Comparison of ENCODE assay signal across 8 cellular contexts in genomic region chr15:41544650-41545015, GRCh38. TPM values are rescaled to one million over a fixed set of nuclear protein-coding genes. Genes with fewer than 3 reads are reported as not detected.
A peak's percentile ranks its signal among the peaks of the same experiment; 100 is the strongest.
DNase-seq lines count a peak whose midpoint lies in the region; ATAC-seq and TF ChIP-seq lines count a peak whose summit lies in the region.

No MANE protein-coding gene starts in this region.

- 57 to 64% (median 62%) methylated on average over 15 of the region's 15 CpGs for WGBS in ovary, 3 donors

- no peaks in the 10 kb centered on the region for H3K36me3 ChIP-seq in CD4-positive, alpha-beta memory T cell (ENCODE audit: insufficient read depth, low read length)
- peaks cover 5% of the 10 kb centered on the region; the same call in 1 of the 2 replicates for H3K36me3 ChIP-seq in Panc1 (ENCODE audit: control insufficient read depth, insufficient read depth, low read length)
- H3K36me3 ChIP-seq in ovary, result no peaks in the 10 kb centered on the region

- no peaks in the 10 kb centered on the region for H3K9me3 Mint-ChIP-seq in CD4-positive, alpha-beta memory T cell

- intact Hi-C loops in CD4-positive, alpha-beta memory T cell (cut with micrococcal nuclease), result loop anchor here (1.0 to 5.0 kb wide), 4 partner anchors 13 to 128 kb away; partner anchors contain the start of genes MGA and RTF1
- intact Hi-C loops in Panc1 (cut with micrococcal nuclease; ENCODE audit: unreplicated experiment) (no loop called here), ovary (cut with DNase I) (no loop called here)

- TF ChIP-seq POLR2A in ovary (IDR thresholded peaks at IDR 0.05), result no peak

- H3K9me3 ChIP-seq in CD4-positive, alpha-beta memory T cell (ENCODE audit: control insufficient read depth in 1 of 2, low read length in 2 of 2), result no peaks in the 10 kb centered on the region
- H3K9me3 ChIP-seq in Panc1 (ENCODE audit: control insufficient read depth, insufficient read depth, low read depth, low read length), result no peaks in the 10 kb centered on the region
- no peaks in the 10 kb centered on the region for H3K9me3 ChIP-seq in ovary

- H3K4me3 Mint-ChIP-seq in CD4-positive, alpha-beta memory T cell, result peak overlapping the region; percentile 94 to 97 (median 95)

- no peaks in the 10 kb centered on the region for H3K27me3 Mint-ChIP-seq in CD4-positive, alpha-beta memory T cell

- no peaks in the 10 kb centered on the region for H3K27me3 ChIP-seq in CD4-positive, alpha-beta memory T cell (ENCODE audit: insufficient read depth, low read length)
- no peaks in the 10 kb centered on the region for H3K27me3 ChIP-seq in Panc1 (ENCODE audit: control insufficient read depth, insufficient read depth, low read length)
- H3K27me3 ChIP-seq in ovary, result no peaks in the 10 kb centered on the region

- ATAC-seq in Panc1 (peak; percentile 32; the same call in 1 of the 2 replicates), esophagus mucosa (peak; percentile 25), GM19324 (IDR thresholded peaks at IDR 0.05; ENCODE audit: low FRiP score, unreplicated experiment) (no peak), GM18511 (IDR thresholded peaks at IDR 0.05; ENCODE audit: unreplicated experiment) (no peak)

- peak overlapping the region in 1 of 2 donors; percentile 86 for H3K4me3 ChIP-seq in CD4-positive, alpha-beta memory T cell (ENCODE audit: low read length in 2 of 2)
- H3K4me3 ChIP-seq in Panc1 (ENCODE audit: low read depth in 2 of 2, low read length in 2 of 2) (peak overlapping the region; percentile 92 to 99), ovary (peak overlapping the region; percentile 67)

- H3K27ac Mint-ChIP-seq in CD4-positive, alpha-beta memory T cell, result peak overlapping the region; percentile 88 to 98 (median 95)

- in situ Hi-C loops in Panc1 (cut with HindIII; ENCODE audit: low pct_unique_long_range_greater_than_20kb, low sequenced_read_pairs), result no loop called here

- POLR2A ChIA-PET in CD4-positive, alpha-beta memory T cell (lab: Charles Lee; ENCODE audit: partially characterized antibody), result interaction anchor here (0.6 to 2.4 kb wide), 12 partner anchors 10 to 1360 kb away, joined by 3 to 13 read pairs (median 4); partner anchors contain the start of genes ITPKA, MAPKBP1 and MGA
- POLR2A ChIA-PET in Panc1 (lab: Charles Lee), result no interaction called here

- no peak overlapping the region for H3K27ac ChIP-seq in CD4-positive, alpha-beta memory T cell (ENCODE audit: low read depth, low read length)
- H3K27ac ChIP-seq in Panc1 (ENCODE audit: low read length) (peak overlapping the region; percentile 93), ovary (no peak overlapping the region)

- TF ChIP-seq EP300 in ovary (IDR thresholded peaks at IDR 0.05), result no peak

- peaks cover 0 to 1% of the 10 kb centered on the region in 2 donors for H3K36me3 Mint-ChIP-seq in CD4-positive, alpha-beta memory T cell

- BruUV-seq in Panc1 (replicated peaks; lab: Mats Ljungman, UMichigan), result no TSS peak

- peak in 2 of 5 donors; percentile 7 to 17 for DNase-seq in CD4-positive, alpha-beta memory T cell
- no peak for DNase-seq in Panc1 (ENCODE audit: low read depth, low spot score)
- DNase-seq in ovary, result peak; percentile 28 to 59 (median 37)
- no peak for DNase-seq in NCI-H1417 treated with DMSO at 0.1 percent for 48 hours (lab: John Stamatoyannopoulos, UW)
- DNase-seq in NCI-H187 (lab: John Stamatoyannopoulos, UW), result no peak

- peaks cover 12% of the 10 kb centered on the region for H3K4me1 ChIP-seq in CD4-positive, alpha-beta memory T cell (ENCODE audit: insufficient read depth, low read length)
- peaks cover 12% of the 10 kb centered on the region for H3K4me1 ChIP-seq in Panc1 (ENCODE audit: control insufficient read depth, insufficient read depth, low read length)
- no peaks in the 10 kb centered on the region for H3K4me1 ChIP-seq in ovary (ENCODE audit: insufficient read depth)

- TF ChIP-seq CTCF in Panc1 (IDR thresholded peaks at IDR 0.05), result no peak
- no peak for TF ChIP-seq CTCF in ovary (IDR thresholded peaks at IDR 0.05)

- H3K4me1 Mint-ChIP-seq in CD4-positive, alpha-beta memory T cell, result peaks cover 10 to 27% (median 17%) of the 10 kb centered on the region in 4 donors

- CTCF ChIA-PET in CD4-positive, alpha-beta memory T cell (lab: Charles Lee; ENCODE audit: partially characterized antibody), result interaction anchor here (0.9 to 4.0 kb wide), 3 partner anchors 13 to 267 kb away, joined by 4 to 32 read pairs (median 7); no protein-coding TSS in a partner anchor
- CTCF ChIA-PET in Panc1 (lab: Charles Lee), result interaction anchor here (0.7 kb wide), 1 partner anchor 28 kb away, joined by 6 read pairs; no protein-coding TSS in a partner anchor

RNA-seq across cellular contexts. Expression of gene RPAP1, which starts 0.6 kb away (rescaled TPM):
- total RNA-seq in CD4-positive, alpha-beta memory T cell, result 10 to 100 TPM; 50.6 to 52.2 TPM
- polyA plus RNA-seq in CD4-positive, alpha-beta memory T cell, result 10 to 100 TPM in 1 of 2 donors, 1 to 10 TPM in 1; 5.5 to 18.2 TPM
- total RNA-seq in Panc1 (2021; ENCODE audit: unreplicated experiment) (53.5 TPM), esophagus mucosa (25.5 TPM), ovary (10 to 100 TPM; 19.1 to 33.2 (median 22.5) TPM)
- polyA plus RNA-seq in Panc1 (2012; ENCODE audit: insufficient read length), result 36.6 TPM
- polyA plus RNA-seq in ovary, result 10 to 100 TPM in 1 of 2 donors, 1 to 10 TPM in 1; 8.6 to 12.0 TPM

RNA-seq across cellular contexts. Expression of gene TYRO3, which starts 14.4 kb away (rescaled TPM):
- under 1 TPM; 0.17 to 0.36 TPM for total RNA-seq in CD4-positive, alpha-beta memory T cell
- polyA plus RNA-seq in CD4-positive, alpha-beta memory T cell, result under 1 TPM in 1 of 2 donors, not detected in 1; 0.11 TPM
- total RNA-seq in Panc1 (2021; ENCODE audit: unreplicated experiment) (41.7 TPM), esophagus mucosa (13.4 TPM), ovary (100 to 1,000 TPM in 5 of 7 donors, 10 to 100 TPM in 2; 43.1 to 265 (median 135) TPM)
- polyA plus RNA-seq in Panc1 (2012; ENCODE audit: insufficient read length), result 36.7 TPM
- polyA plus RNA-seq in ovary, result 10 to 100 TPM; 37.7 to 78.7 TPM

RNA-seq across cellular contexts. Expression of gene LTK, which starts 31.0 kb away (rescaled TPM):
- total RNA-seq in CD4-positive, alpha-beta memory T cell, result 1 to 10 TPM; 3.7 to 3.8 TPM
- 1 to 10 TPM; 1.9 to 5.1 TPM for polyA plus RNA-seq in CD4-positive, alpha-beta memory T cell
- not detected for total RNA-seq in Panc1 (2021; ENCODE audit: unreplicated experiment)
- polyA plus RNA-seq in Panc1 (2012; ENCODE audit: insufficient read length), result not detected
- 0.12 TPM for total RNA-seq in esophagus mucosa
- total RNA-seq in ovary, result under 1 TPM in 4 of 7 donors, not detected in 3; 0.17 to 0.46 (median 0.30) TPM
- polyA plus RNA-seq in ovary, result under 1 TPM in 1 of 2 donors, not detected in 1; 0.23 TPM

RNA-seq across cellular contexts. Expression of gene ITPKA, which starts 51.0 kb away (rescaled TPM):
- total RNA-seq in CD4-positive, alpha-beta memory T cell, result under 1 TPM in 1 of 2 experiments, not detected in 1; 0.36 TPM
- polyA plus RNA-seq in CD4-positive, alpha-beta memory T cell, result under 1 TPM; 0.23 to 0.46 TPM
- total RNA-seq in Panc1 (2021; ENCODE audit: unreplicated experiment) (6.3 TPM), esophagus mucosa (0.16 TPM), ovary (under 1 TPM; 0.11 to 0.82 (median 0.51) TPM)
- polyA plus RNA-seq in Panc1 (2012; ENCODE audit: insufficient read length), result 8.7 TPM
- under 1 TPM; 0.15 to 0.33 TPM for polyA plus RNA-seq in ovary

Comparison
In these comparisons a context has a peak if more than half of its experiments do, and no peak if none do; other contexts are left out.
1. DNase-seq: peak in ovary (5 of 5); none in Panc1 (single experiment), NCI-H1417 treated with DMSO at 0.1 percent for 48 hours (single experiment) and NCI-H187 (0 of 2).
2. ATAC-seq: peak in Panc1 (single experiment) and esophagus mucosa (single experiment); none in GM19324 (single experiment) and GM18511 (single experiment).
3. RNA of gene TYRO3, which starts 14.4 kb away (total RNA-seq): 43.1 to 265 TPM in ovary, 41.7 TPM in Panc1 (single experiment) and 13.4 TPM in esophagus mucosa (single experiment); 0.17 to 0.36 TPM in CD4-positive, alpha-beta memory T cell; every median in the first group is over 10 times any median in the second.